2 cellular contexts compared by ENCODE assay signal in genomic region chr20:51700809-51701285, GRCh38.
TF ChIP-seq lines count a peak whose summit lies in the region.

No MANE protein-coding gene starts in this region.

TF ChIP-seq in Ishikawa, 13 proteins besides CTCF, POLR2A, EP300 and RAD21 (continued from another document):
- TF ChIP-seq REST (IDR thresholded peaks at IDR 0.05; ENCODE audit: low read depth): no peak

TF ChIP-seq in WTC11, 78 proteins besides CTCF, POLR2A, EP300 and RAD21 (continued from another document):
- TF ChIP-seq AR (CRISPR knock-in tag; IDR thresholded peaks at IDR 0.05) (no peak), NR2C2 (CRISPR knock-in tag; IDR thresholded peaks at IDR 0.05) (no peak), ZBTB21 (CRISPR knock-in tag; IDR thresholded peaks at IDR 0.05; ENCODE audit: borderline replicate concordance) (no peak), ZNF138 (CRISPR knock-in tag; conservative IDR thresholded peaks at IDR 0.05) (no peak), ZNF532 (CRISPR knock-in tag; IDR thresholded peaks at IDR 0.05; ENCODE audit: borderline replicate concordance) (no peak), ZNF396 (CRISPR knock-in tag; IDR thresholded peaks at IDR 0.05; ENCODE audit: borderline replicate concordance) (no peak), NR3C1 (CRISPR knock-in tag; conservative IDR thresholded peaks at IDR 0.05; ENCODE audit: low read depth) (no peak), ZNF416 (CRISPR knock-in tag; IDR thresholded peaks at IDR 0.05) (no peak), FOXK1 (CRISPR knock-in tag; IDR thresholded peaks at IDR 0.05) (no peak), ELF4 (CRISPR knock-in tag; IDR thresholded peaks at IDR 0.05; ENCODE audit: low read depth) (no peak)
TF ChIP-seq in WTC11: peak in this region for 0.
